33 cellular contexts compared by ENCODE assay signal in the genomic region with DNA sequence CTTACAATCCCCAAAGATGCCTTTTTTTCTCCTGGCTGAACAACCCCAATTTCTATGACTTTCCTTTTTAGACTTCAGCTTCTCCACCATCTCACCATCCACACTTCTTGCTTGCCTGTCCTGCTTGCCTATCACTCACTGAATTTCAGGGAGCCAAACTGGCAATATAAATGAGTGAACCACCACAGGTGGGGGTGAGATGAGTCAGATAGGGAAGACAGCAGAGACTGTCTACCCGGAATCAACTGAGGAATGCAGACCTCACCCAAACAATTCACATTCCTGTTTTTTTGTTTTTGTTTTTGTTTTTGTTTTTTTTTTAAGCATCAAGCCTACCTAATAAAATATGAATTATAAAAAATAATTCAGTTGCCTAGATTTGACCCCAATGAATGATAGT.
"Had no signal": no experiment of that assay in that cellular context is flagged by ENCODE, and none has a peak within 500 bp of the region (broad histone marks: within the 10 kb centered on the region; RNA-seq: fewer than 3 reads in every experiment).

No MANE protein-coding gene starts in this region.

- H3K9me3 ChIP-seq: esophagus squamous epithelium, heart right ventricle, left lung, lower lobe of right lung, mucosa of descending colon, right lobe of liver, vagina had no signal

- H3K9me3 Mint-ChIP-seq: activated naive CD4-positive, alpha-beta T cell treated with anti-CD3 and anti-CD28 coated beads, Interleukin-2, amount 10 ng/mL, durations not matched to agents 7 days and 5 days; activated naive CD8-positive, alpha-beta T cell treated with anti-CD3 and anti-CD28 coated beads, Interleukin-2, amount 10 ng/mL, durations not matched to agents 7 days and 5 days; activated T-helper 1 cell treated with anti-CD3 and anti-CD28 coated beads, Interleukin-12 subunit alpha, Interleukin-12 subunit beta, Interleukin-2, Interleukin-4 antibody, amounts not matched to agents 30 ng/mL and 10 ng/mL and 1 ng/mL, durations not matched to agents 14 hours and 24 hours and 36 hours; nephron; stimulated activated naive CD8-positive, alpha-beta T cell treated with anti-CD3 and anti-CD28 coated beads, Interleukin-15, Interleukin-2, amounts not matched to agents 100 ng/mL and 50 ng/mL, for 24 hours; T-helper 1 cell treated with Interleukin-12 subunit alpha and Interleukin-12 subunit beta and Interleukin-4 antibody, amounts not matched to agents 30 μg/mL and 1 μg/mL, for 36 hours; type B pancreatic cell had no signal

- H3K27me3 Mint-ChIP-seq: activated naive CD4-positive, alpha-beta T cell treated with anti-CD3 and anti-CD28 coated beads, Interleukin-2, amount 10 ng/mL, durations not matched to agents 7 days and 5 days; stimulated activated naive CD8-positive, alpha-beta T cell treated with anti-CD3 and anti-CD28 coated beads, Interleukin-15, Interleukin-2, amounts not matched to agents 100 ng/mL and 50 ng/mL, for 24 hours had no signal

- H3K27ac ChIP-seq: brain microvascular endothelial cell, epithelial cell of prostate, esophagus squamous epithelium, heart right ventricle, left lung, lower lobe of right lung, right lobe of liver, skin epidermis, vagina, VCaP had no signal

- H3K27me3 ChIP-seq: brain microvascular endothelial cell, esophagus squamous epithelium, left lung, right lobe of liver, vagina had no signal

- H3K4me3 Mint-ChIP-seq: activated naive CD4-positive, alpha-beta T cell treated with anti-CD3 and anti-CD28 coated beads, Interleukin-2, amount 10 ng/mL, durations not matched to agents 7 days and 5 days; activated naive CD8-positive, alpha-beta T cell treated with anti-CD3 and anti-CD28 coated beads, Interleukin-2, amount 10 ng/mL, durations not matched to agents 7 days and 5 days; activated T-helper 1 cell treated with anti-CD3 and anti-CD28 coated beads, Interleukin-12 subunit alpha, Interleukin-12 subunit beta, Interleukin-2, Interleukin-4 antibody, amounts not matched to agents 30 ng/mL and 10 ng/mL and 1 ng/mL, durations not matched to agents 14 hours and 24 hours and 36 hours; immature natural killer cell; nephron; stimulated activated effector memory CD8-positive, alpha-beta T cell treated with anti-CD3 and anti-CD28 coated beads, Interleukin-12 subunit alpha, Interleukin-12 subunit beta, amount 100 ng/mL, for 72 hours; stimulated activated naive CD8-positive, alpha-beta T cell treated with anti-CD3 and anti-CD28 coated beads, Interleukin-15, Interleukin-2, amounts not matched to agents 100 ng/mL and 50 ng/mL, for 24 hours; T-helper 1 cell treated with Interleukin-12 subunit alpha and Interleukin-12 subunit beta and Interleukin-4 antibody, amounts not matched to agents 30 μg/mL and 1 μg/mL, for 36 hours; type B pancreatic cell had no signal

- H3K4me1 Mint-ChIP-seq: activated naive CD4-positive, alpha-beta T cell treated with anti-CD3 and anti-CD28 coated beads, Interleukin-2, amount 10 ng/mL, durations not matched to agents 7 days and 5 days; activated naive CD8-positive, alpha-beta T cell treated with anti-CD3 and anti-CD28 coated beads, Interleukin-2, amount 10 ng/mL, durations not matched to agents 7 days and 5 days; immature natural killer cell; stimulated activated effector memory CD8-positive, alpha-beta T cell treated with anti-CD3 and anti-CD28 coated beads, Interleukin-12 subunit alpha, Interleukin-12 subunit beta, amount 100 ng/mL, for 72 hours had no signal

- ATAC-seq: activated CD4-positive, CD25-positive, alpha-beta regulatory T cell treated with anti-CD3 and anti-CD28 coated beads, Interleukin-2, amount 50 U/mL, for 24 hours; heart right ventricle; left lung; lower lobe of right lung; mucosa of descending colon; right lobe of liver; stimulated activated effector memory CD8-positive, alpha-beta T cell treated with anti-CD3 and anti-CD28 coated beads, Interleukin-12 subunit alpha, Interleukin-12 subunit beta, amount 100 ng/mL, for 72 hours had no signal

- H3K4me1 ChIP-seq: esophagus squamous epithelium, heart right ventricle, left lung, lower lobe of right lung, right lobe of liver, vagina had no signal

- DNase-seq: activated CD4-positive, alpha-beta T cell treated with anti-CD3 and anti-CD28 coated beads for 48 hours; activated CD4-positive, alpha-beta T cell treated with anti-CD3 and anti-CD28 coated beads, Interleukin-2, amount 50 U/mL, for 48 hours; activated CD8-positive, alpha-beta memory T cell treated with anti-CD3 and anti-CD28 coated beads for 24 hours; activated CD8-positive, alpha-beta memory T cell treated with anti-CD3 and anti-CD28 coated beads, Interleukin-2, amount 50 U/mL, for 4 hours; activated gamma-delta T cell; activated naive CD4-positive, alpha-beta T cell treated with anti-CD3 and anti-CD28 coated beads, Interleukin-2, amount 10 ng/mL, durations not matched to agents 7 days and 5 days; activated naive CD8-positive, alpha-beta T cell treated with anti-CD3 and anti-CD28 coated beads, Interleukin-2, amount 10 ng/mL, durations not matched to agents 7 days and 5 days; activated T-cell treated with anti-CD3 and anti-CD28 coated beads, Interleukin-2, amount 50 U/mL, for 1 hour; amniotic stem cell; brain microvascular endothelial cell; esophagus squamous epithelium; foreskin melanocyte; heart right ventricle; immature natural killer cell; left lung; lower lobe of right lung; mucosa of descending colon; posterior cingulate gyrus; right lobe of liver; stimulated activated CD4-positive, alpha-beta T cell treated with anti-CD3 and anti-CD28 coated beads, Interleukin-4, amount 100 ng/mL, for 24 hours; SW 1271; T-helper 9 cell had no signal

- H3K36me3 ChIP-seq: brain microvascular endothelial cell, esophagus squamous epithelium, heart right ventricle, left lung, lower lobe of right lung, right lobe of liver, vagina had no signal

- H3K4me3 ChIP-seq: esophagus squamous epithelium, heart right ventricle, left lung, lower lobe of right lung, mucosa of descending colon, right lobe of liver, skin epidermis, vagina had no signal

- H3K36me3 Mint-ChIP-seq: activated naive CD4-positive, alpha-beta T cell treated with anti-CD3 and anti-CD28 coated beads, Interleukin-2, amount 10 ng/mL, durations not matched to agents 7 days and 5 days; activated naive CD8-positive, alpha-beta T cell treated with anti-CD3 and anti-CD28 coated beads, Interleukin-2, amount 10 ng/mL, durations not matched to agents 7 days and 5 days; immature natural killer cell; stimulated activated effector memory CD8-positive, alpha-beta T cell treated with anti-CD3 and anti-CD28 coated beads, Interleukin-12 subunit alpha, Interleukin-12 subunit beta, amount 100 ng/mL, for 72 hours; type B pancreatic cell had no signal

- H3K27ac Mint-ChIP-seq: activated naive CD4-positive, alpha-beta T cell treated with anti-CD3 and anti-CD28 coated beads, Interleukin-2, amount 10 ng/mL, durations not matched to agents 7 days and 5 days; activated naive CD8-positive, alpha-beta T cell treated with anti-CD3 and anti-CD28 coated beads, Interleukin-2, amount 10 ng/mL, durations not matched to agents 7 days and 5 days; activated T-helper 1 cell treated with anti-CD3 and anti-CD28 coated beads, Interleukin-12 subunit alpha, Interleukin-12 subunit beta, Interleukin-2, Interleukin-4 antibody, amounts not matched to agents 30 ng/mL and 10 ng/mL and 1 ng/mL, durations not matched to agents 14 hours and 24 hours and 36 hours; immature natural killer cell; nephron; stimulated activated effector memory CD8-positive, alpha-beta T cell treated with anti-CD3 and anti-CD28 coated beads, Interleukin-12 subunit alpha, Interleukin-12 subunit beta, amount 100 ng/mL, for 72 hours; stimulated activated naive CD8-positive, alpha-beta T cell treated with anti-CD3 and anti-CD28 coated beads, Interleukin-15, Interleukin-2, amounts not matched to agents 100 ng/mL and 50 ng/mL, for 24 hours; T-helper 1 cell treated with Interleukin-12 subunit alpha and Interleukin-12 subunit beta and Interleukin-4 antibody, amounts not matched to agents 30 μg/mL and 1 μg/mL, for 36 hours; type B pancreatic cell had no signal
